Comparison of ENCODE assay signal across 1 cellular context in the genomic region with DNA sequence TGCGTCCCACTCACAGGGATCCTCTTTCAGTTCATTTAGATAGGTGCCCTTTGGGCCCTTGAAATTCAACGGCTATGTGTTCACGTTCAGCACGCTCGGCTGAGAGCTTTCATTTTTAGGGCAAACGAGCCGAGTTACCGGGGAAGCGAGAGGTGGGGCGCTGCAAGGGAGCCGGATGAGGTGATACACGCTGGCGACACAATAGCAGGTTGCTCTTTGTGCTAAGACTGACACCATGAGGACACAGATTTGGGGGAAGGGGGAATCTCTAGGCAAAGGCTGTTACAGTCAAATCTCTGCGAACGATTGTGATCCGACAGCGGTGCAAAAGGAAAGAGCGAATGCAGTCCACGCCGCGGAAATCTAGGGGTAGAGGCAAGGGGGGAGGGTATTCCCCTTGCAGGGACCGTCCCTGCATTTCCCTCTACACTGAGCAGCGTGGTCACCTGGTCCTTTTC.
TF ChIP-seq lines count a peak whose summit lies in the region.

No MANE protein-coding gene starts in this region.

TF ChIP-seq in GM23338, 12 proteins besides CTCF, POLR2A, EP300 and RAD21 (continued from another document):
- TF ChIP-seq, protein P1, sequence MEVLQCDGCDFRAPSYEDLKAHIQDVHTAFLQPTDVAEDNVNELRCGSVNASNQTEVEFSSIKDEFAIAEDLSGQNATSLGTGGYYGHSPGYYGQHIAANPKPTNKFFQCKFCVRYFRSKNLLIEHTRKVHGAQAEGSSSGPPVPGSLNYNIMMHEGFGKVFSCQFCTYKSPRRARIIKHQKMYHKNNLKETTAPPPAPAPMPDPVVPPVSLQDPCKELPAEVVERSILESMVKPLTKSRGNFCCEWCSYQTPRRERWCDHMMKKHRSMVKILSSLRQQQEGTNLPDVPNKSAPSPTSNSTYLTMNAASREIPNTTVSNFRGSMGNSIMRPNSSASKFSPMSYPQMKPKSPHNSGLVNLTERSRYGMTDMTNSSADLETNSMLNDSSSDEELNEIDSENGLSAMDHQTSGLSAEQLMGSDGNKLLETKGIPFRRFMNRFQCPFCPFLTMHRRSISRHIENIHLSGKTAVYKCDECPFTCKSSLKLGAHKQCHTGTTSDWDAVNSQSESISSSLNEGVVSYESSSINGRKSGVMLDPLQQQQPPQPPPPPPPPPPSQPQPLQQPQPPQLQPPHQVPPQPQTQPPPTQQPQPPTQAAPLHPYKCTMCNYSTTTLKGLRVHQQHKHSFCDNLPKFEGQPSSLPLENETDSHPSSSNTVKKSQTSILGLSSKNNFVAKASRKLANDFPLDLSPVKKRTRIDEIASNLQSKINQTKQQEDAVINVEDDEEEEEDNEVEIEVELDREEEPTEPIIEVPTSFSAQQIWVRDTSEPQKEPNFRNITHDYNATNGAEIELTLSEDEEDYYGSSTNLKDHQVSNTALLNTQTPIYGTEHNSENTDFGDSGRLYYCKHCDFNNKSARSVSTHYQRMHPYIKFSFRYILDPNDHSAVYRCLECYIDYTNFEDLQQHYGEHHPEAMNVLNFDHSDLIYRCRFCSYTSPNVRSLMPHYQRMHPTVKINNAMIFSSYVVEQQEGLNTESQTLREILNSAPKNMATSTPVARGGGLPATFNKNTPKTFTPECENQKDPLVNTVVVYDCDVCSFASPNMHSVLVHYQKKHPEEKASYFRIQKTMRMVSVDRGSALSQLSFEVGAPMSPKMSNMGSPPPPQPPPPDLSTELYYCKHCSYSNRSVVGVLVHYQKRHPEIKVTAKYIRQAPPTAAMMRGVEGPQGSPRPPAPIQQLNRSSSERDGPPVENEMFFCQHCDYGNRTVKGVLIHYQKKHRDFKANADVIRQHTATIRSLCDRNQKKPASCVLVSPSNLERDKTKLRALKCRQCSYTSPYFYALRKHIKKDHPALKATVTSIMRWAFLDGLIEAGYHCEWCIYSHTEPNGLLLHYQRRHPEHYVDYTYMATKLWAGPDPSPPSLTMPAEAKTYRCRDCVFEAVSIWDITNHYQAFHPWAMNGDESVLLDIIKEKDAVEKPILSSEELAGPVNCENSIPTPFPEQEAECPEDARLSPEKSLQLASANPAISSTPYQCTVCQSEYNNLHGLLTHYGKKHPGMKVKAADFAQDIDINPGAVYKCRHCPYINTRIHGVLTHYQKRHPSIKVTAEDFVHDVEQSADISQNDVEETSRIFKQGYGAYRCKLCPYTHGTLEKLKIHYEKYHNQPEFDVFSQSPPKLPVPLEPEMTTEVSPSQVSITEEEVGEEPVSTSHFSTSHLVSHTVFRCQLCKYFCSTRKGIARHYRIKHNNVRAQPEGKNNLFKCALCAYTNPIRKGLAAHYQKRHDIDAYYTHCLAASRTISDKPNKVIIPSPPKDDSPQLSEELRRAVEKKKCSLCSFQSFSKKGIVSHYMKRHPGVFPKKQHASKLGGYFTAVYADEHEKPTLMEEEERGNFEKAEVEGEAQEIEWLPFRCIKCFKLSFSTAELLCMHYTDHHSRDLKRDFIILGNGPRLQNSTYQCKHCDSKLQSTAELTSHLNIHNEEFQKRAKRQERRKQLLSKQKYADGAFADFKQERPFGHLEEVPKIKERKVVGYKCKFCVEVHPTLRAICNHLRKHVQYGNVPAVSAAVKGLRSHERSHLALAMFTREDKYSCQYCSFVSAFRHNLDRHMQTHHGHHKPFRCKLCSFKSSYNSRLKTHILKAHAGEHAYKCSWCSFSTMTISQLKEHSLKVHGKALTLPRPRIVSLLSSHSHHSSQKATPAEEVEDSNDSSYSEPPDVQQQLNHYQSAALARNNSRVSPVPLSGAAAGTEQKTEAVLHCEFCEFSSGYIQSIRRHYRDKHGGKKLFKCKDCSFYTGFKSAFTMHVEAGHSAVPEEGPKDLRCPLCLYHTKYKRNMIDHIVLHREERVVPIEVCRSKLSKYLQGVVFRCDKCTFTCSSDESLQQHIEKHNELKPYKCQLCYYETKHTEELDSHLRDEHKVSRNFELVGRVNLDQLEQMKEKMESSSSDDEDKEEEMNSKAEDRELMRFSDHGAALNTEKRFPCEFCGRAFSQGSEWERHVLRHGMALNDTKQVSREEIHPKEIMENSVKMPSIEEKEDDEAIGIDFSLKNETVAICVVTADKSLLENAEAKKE (CRISPR knock-in tag; IDR thresholded peaks at IDR 0.05): no peak
- TF ChIP-seq CREB1 (CRISPR knock-in tag; IDR thresholded peaks at IDR 0.05; ENCODE audit: low read depth) (no peak), ZNF331 (CRISPR knock-in tag; IDR thresholded peaks at IDR 0.05; ENCODE audit: low read depth) (no peak)
